In the genomic region with DNA sequence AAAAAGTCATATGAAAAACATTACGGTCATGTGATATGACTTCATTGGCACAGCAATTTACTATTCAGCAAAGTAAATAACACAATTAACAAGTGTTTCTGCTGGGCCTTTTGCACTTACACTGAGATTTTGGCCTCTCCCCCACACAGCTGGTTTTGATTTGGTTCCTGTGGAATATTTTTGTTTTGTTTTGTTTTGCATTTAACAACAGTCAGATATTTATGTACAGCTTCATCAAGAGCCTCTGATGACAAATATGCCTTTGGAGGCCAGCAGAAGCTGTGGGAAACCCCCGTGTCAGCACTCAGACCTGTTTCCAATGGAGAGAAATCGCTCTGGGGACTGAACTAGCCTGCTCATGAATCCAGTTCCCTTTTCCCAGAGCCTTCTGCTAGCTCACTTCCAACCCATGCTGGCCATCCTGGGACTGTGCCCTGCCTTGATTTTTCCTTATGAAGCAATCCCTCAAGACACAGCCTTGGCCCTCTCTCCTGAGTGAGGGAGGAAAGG, we compare ENCODE assay signal across 9 cellular contexts.
A peak's percentile ranks its signal among the peaks of the same experiment; 100 is the strongest.
DNase-seq lines count a peak whose midpoint lies in the region; ATAC-seq and TF ChIP-seq lines count a peak whose summit lies in the region.
"Had no signal": no experiment of that assay in that cellular context is flagged by ENCODE, and none has a peak within 500 bp of the region (broad histone marks: within the 10 kb centered on the region; RNA-seq: fewer than 3 reads in every experiment).

No MANE protein-coding gene starts in this region.

- H3K27me3 ChIP-seq in layer of hippocampus (ENCODE audit: control insufficient read depth, insufficient read depth, low read length) (no peaks in the 10 kb centered on the region), stomach (no peaks in the 10 kb centered on the region), WERI-Rb-1 (ENCODE audit: insufficient read depth, low read depth, severe bottlenecking) (no peaks in the 10 kb centered on the region)

- intact Hi-C loops in stomach (cut with DNase I; ENCODE audit: low total_unique reads) = no loop called here

- H3K9me3 ChIP-seq in stomach = no peaks in the 10 kb centered on the region
- H3K9me3 ChIP-seq in WERI-Rb-1 (ENCODE audit: severe bottlenecking) = no peaks in the 10 kb centered on the region

- H3K4me3 ChIP-seq in stomach (no peak overlapping the region), WERI-Rb-1 (ENCODE audit: low read depth, low read length) (no peak overlapping the region)
- H3K4me3 ChIP-seq: GM23338 had no signal

- no peaks in the 10 kb centered on the region for H3K36me3 ChIP-seq in stomach
- H3K36me3 ChIP-seq in WERI-Rb-1 = no peaks in the 10 kb centered on the region

- TF ChIP-seq EP300 in stomach (IDR thresholded peaks at IDR 0.05) = no peak

- no peak for TF ChIP-seq POLR2A in stomach (IDR thresholded peaks at IDR 0.05)

- 33 to 73% (median 53%) methylated on average over 3 of the region's 3 CpGs for WGBS in stomach, 5 donors

- ATAC-seq in HG02798 (IDR thresholded peaks at IDR 0.05; ENCODE audit: poor library complexity, unreplicated experiment) = no peak
- ATAC-seq: GM23338 had no signal

- H3K4me1 ChIP-seq in stomach = peaks cover 0 to 21% (median 8%) of the 10 kb centered on the region in 4 donors

- DNase-seq in HCEC 1CT = peak; percentile 59
- no peak for DNase-seq in stomach
- DNase-seq in HT-29 (ENCODE audit: low spot score) = no peak
- no peak for DNase-seq in NCI-H2227 (lab: John Stamatoyannopoulos, UW; ENCODE audit: unreplicated experiment)
- no peak for DNase-seq in WERI-Rb-1

- TF ChIP-seq CTCF in stomach (IDR thresholded peaks at IDR 0.05) (no peak), WERI-Rb-1 (IDR thresholded peaks at IDR 0.05; ENCODE audit: low read depth, low read length) (no peak)

- H3K27ac ChIP-seq in cingulate gyrus (ENCODE audit: low read depth, low read length) (peak overlapping the region; percentile 85), layer of hippocampus (ENCODE audit: low read depth, low read length) (peak overlapping the region; percentile 75), stomach (peak overlapping the region in 3 of 5 donors; percentile 64 to 71 (median 69)), WERI-Rb-1 (no peak overlapping the region)
